8 cellular contexts compared by ENCODE assay signal in genomic region chr7:131110294-131111080, GRCh38.
A peak's percentile ranks its signal among the peaks of the same experiment; 100 is the strongest.
DNase-seq lines count a peak whose midpoint lies in the region; ATAC-seq and TF ChIP-seq lines count a peak whose summit lies in the region.

No MANE protein-coding gene starts in this region.

- peaks cover 0 to 2% of the 10 kb centered on the region in 2 donors for H3K9me3 Mint-ChIP-seq in activated T-cell treated with anti-CD3 and anti-CD28 coated beads, Interleukin-2, amount 50 U/mL, for 72 hours
- no peaks in the 10 kb centered on the region for H3K9me3 Mint-ChIP-seq in nephron

- H3K9me3 ChIP-seq in SJSA1 (replicated peaks): 0 out of 2 replicates have a peak, but pooled peaks cover 5% of the 10 kb centered on the region
- H3K9me3 ChIP-seq in esophagus muscularis mucosa: no peaks in the 10 kb centered on the region

- H3K27me3 Mint-ChIP-seq in activated T-cell treated with anti-CD3 and anti-CD28 coated beads, Interleukin-2, amount 50 U/mL, for 72 hours (ENCODE audit: low read depth): peaks cover 11% of the 10 kb centered on the region
- peaks cover 87% of the 10 kb centered on the region for H3K27me3 Mint-ChIP-seq in nephron (ENCODE audit: low read depth)

- H3K4me3 Mint-ChIP-seq in activated T-cell treated with anti-CD3 and anti-CD28 coated beads, Interleukin-2, amount 50 U/mL, for 72 hours: peak overlapping the region; percentile 97 to 99
- peak overlapping the region; percentile 52 to 69 (median 65) for H3K4me3 Mint-ChIP-seq in nephron

- H3K36me3 ChIP-seq in SJSA1 (peaks cover 5% of the 10 kb centered on the region), esophagus muscularis mucosa (no peaks in the 10 kb centered on the region)

- peak in 1 of 2 donors; percentile 13 for DNase-seq in activated T-cell treated with anti-CD3 and anti-CD28 coated beads, Interleukin-2, amount 50 U/mL, for 72 hours
- DNase-seq in activated T-cell treated with anti-CD3 and anti-CD28 coated beads, Interleukin-2, amount 50 U/mL, for 1 hour: no peak
- DNase-seq in SJSA1 (ENCODE audit: low read depth in 1 of 2, low spot score in 2 of 2) (peak in 1 of 2 experiments; percentile 35), esophagus muscularis mucosa (ENCODE audit: extremely low spot score) (no peak), GF-D8 (lab: John Stamatoyannopoulos, UW) (no peak), NK-92 (lab: John Stamatoyannopoulos, UW; ENCODE audit: unreplicated experiment) (no peak)

- H3K27ac ChIP-seq in SJSA1: peak overlapping the region; percentile 90
- peak overlapping the region; percentile 98 to 99 (median 98) for H3K27ac ChIP-seq in esophagus muscularis mucosa (replicated peaks in 1 of 4)

- H3K4me1 Mint-ChIP-seq in activated T-cell treated with anti-CD3 and anti-CD28 coated beads, Interleukin-2, amount 50 U/mL, for 72 hours (ENCODE audit: low read depth): peaks cover 48% of the 10 kb centered on the region
- H3K4me1 Mint-ChIP-seq in nephron: peaks cover 34% of the 10 kb centered on the region

- peaks cover 21 to 22% of the 10 kb centered on the region in 2 donors for H3K36me3 Mint-ChIP-seq in activated T-cell treated with anti-CD3 and anti-CD28 coated beads, Interleukin-2, amount 50 U/mL, for 72 hours (ENCODE audit: insufficient read depth in 2 of 2)
- no peaks in the 10 kb centered on the region for H3K36me3 Mint-ChIP-seq in nephron (ENCODE audit: low read depth)

- no peak for TF ChIP-seq EP300 in esophagus muscularis mucosa (IDR thresholded peaks at IDR 0.05)

- no peak for TF ChIP-seq POLR2A in esophagus muscularis mucosa (IDR thresholded peaks at IDR 0.05; ENCODE audit: low read depth)

- H3K4me1 ChIP-seq in SJSA1 (replicated peaks): peaks cover 35% of the 10 kb centered on the region
- peaks cover 0 to 39% (median 33%) of the 10 kb centered on the region in 4 donors for H3K4me1 ChIP-seq in esophagus muscularis mucosa

- no peak for TF ChIP-seq CTCF in esophagus muscularis mucosa (IDR thresholded peaks at IDR 0.05)
- TF ChIP-seq CTCF in nephron (IDR thresholded peaks at IDR 0.05; ENCODE audit: unreplicated experiment in 3 of 3): no peak

- intact Hi-C loops in esophagus muscularis mucosa (cut with DNase I): loop anchor here (5.0 kb wide), 1 partner anchor 217 kb away; the partner anchor contains the start of gene MKLN1

- WGBS in esophagus muscularis mucosa: 14% methylated on average over 12 of the region's 12 CpGs

- ATAC-seq in activated T-cell treated with anti-CD3 and anti-CD28 coated beads, Interleukin-2, amount 50 U/mL, for 72 hours (replicated peaks in 1 of 2): no peak
- ATAC-seq in HG03025 (IDR thresholded peaks at IDR 0.05; ENCODE audit: low FRiP score, unreplicated experiment): no peak

- H3K27me3 ChIP-seq in SJSA1 (replicated peaks): no peaks in the 10 kb centered on the region
- no peaks in the 10 kb centered on the region for H3K27me3 ChIP-seq in esophagus muscularis mucosa

- peak overlapping the region; percentile 52 for H3K4me3 ChIP-seq in SJSA1
- peak overlapping the region; percentile 74 to 97 (median 94) for H3K4me3 ChIP-seq in esophagus muscularis mucosa

- H3K27ac Mint-ChIP-seq in activated T-cell treated with anti-CD3 and anti-CD28 coated beads, Interleukin-2, amount 50 U/mL, for 72 hours: peak overlapping the region; percentile 81
- H3K27ac Mint-ChIP-seq in nephron: peak overlapping the region in 1 of 3 experiments; percentile 45
